19 cellular contexts compared by ENCODE assay signal in genomic region chr5:79225026-79225425, GRCh38. TPM values are rescaled to one million over a fixed set of nuclear protein-coding genes. Genes with fewer than 3 reads are reported as not detected.
A peak's percentile ranks its signal among the peaks of the same experiment; 100 is the strongest.
DNase-seq lines count a peak whose midpoint lies in the region; ATAC-seq lines count a peak whose summit lies in the region.
"Had no signal": no experiment of that assay in that cellular context is flagged by ENCODE, and none has a peak within 500 bp of the region (broad histone marks: within the 10 kb centered on the region; RNA-seq: fewer than 3 reads in every experiment).

No MANE protein-coding gene starts in this region.

- no peaks in the 10 kb centered on the region for H3K27me3 Mint-ChIP-seq in activated T-cell treated with anti-CD3 and anti-CD28 coated beads, Interleukin-2, amount 50 U/mL, for 72 hours (ENCODE audit: low read depth)
- no peaks in the 10 kb centered on the region for H3K27me3 Mint-ChIP-seq in T-helper 17 cell

- H3K4me1 Mint-ChIP-seq in activated T-cell treated with anti-CD3 and anti-CD28 coated beads, Interleukin-2, amount 50 U/mL, for 72 hours (ENCODE audit: low read depth): peaks cover 22% of the 10 kb centered on the region
- peaks cover 7% of the 10 kb centered on the region for H3K4me1 Mint-ChIP-seq in T-helper 17 cell
- peaks cover 27% of the 10 kb centered on the region for H3K4me1 Mint-ChIP-seq in stimulated activated effector memory CD8-positive, alpha-beta T cell treated with anti-CD3 and anti-CD28 coated beads, Interleukin-12 subunit alpha, Interleukin-12 subunit beta, amount 100 ng/mL, for 72 hours

- peak; percentile 23 to 50 for DNase-seq in activated T-cell treated with anti-CD3 and anti-CD28 coated beads, Interleukin-2, amount 50 U/mL, for 72 hours
- DNase-seq in activated T-cell treated with anti-CD3 and anti-CD28 coated beads, Interleukin-2, amount 50 U/mL, for 48 hours: no peak
- DNase-seq in T-helper 17 cell (no peak), fibroblast of peridontal ligament (ENCODE audit: extremely low read depth) (peak; percentile 60), NCI-H1436 treated with DMSO at 0.1 percent for 48 hours (lab: John Stamatoyannopoulos, UW) (no peak), cerebellum (ENCODE audit: low spot score) (no peak), cortex of kidney (lab: John Stamatoyannopoulos, UW) (no peak)
- DNase-seq in stimulated activated effector memory CD8-positive, alpha-beta T cell treated with anti-CD3 and anti-CD28 coated beads, Interleukin-12 subunit alpha, Interleukin-12 subunit beta, amount 100 ng/mL, for 72 hours (ENCODE audit: low spot score in 2 of 2): no peak
- DNase-seq: activated CD8-positive, alpha-beta memory T cell treated with anti-CD3 and anti-CD28 coated beads, Interleukin-2, amount 50 U/mL, for 4 hours; CD8-positive, alpha-beta memory T cell; cerebellar nuclear complex; left ventricle myocardium superior; NCI-H1436; NCI-H2227 treated with DMSO at 0.1 percent for 48 hours; stimulated activated CD4-positive, alpha-beta T cell treated with anti-CD3 and anti-CD28 coated beads, Interleukin-15, amount 100 ng/mL, for 24 hours; stimulated activated naive CD8-positive, alpha-beta T cell treated with anti-CD3 and anti-CD28 coated beads, Interleukin-15, Interleukin-2, amounts not matched to agents 100 U/mL and 50 U/mL, for 24 hours; transverse colon had no signal

- peaks cover 11 to 16% of the 10 kb centered on the region in 2 donors for H3K36me3 Mint-ChIP-seq in activated T-cell treated with anti-CD3 and anti-CD28 coated beads, Interleukin-2, amount 50 U/mL, for 72 hours (ENCODE audit: insufficient read depth in 2 of 2)
- H3K36me3 Mint-ChIP-seq in T-helper 17 cell (ENCODE audit: low read depth): no peaks in the 10 kb centered on the region
- peaks cover 11% of the 10 kb centered on the region for H3K36me3 Mint-ChIP-seq in stimulated activated effector memory CD8-positive, alpha-beta T cell treated with anti-CD3 and anti-CD28 coated beads, Interleukin-12 subunit alpha, Interleukin-12 subunit beta, amount 100 ng/mL, for 72 hours

- H3K9me3 ChIP-seq in T-helper 17 cell (ENCODE audit: control insufficient read depth, low read length, poor library complexity, severe bottlenecking): no peaks in the 10 kb centered on the region
- H3K9me3 ChIP-seq: neutrophil, transverse colon had no signal

- H3K4me3 Mint-ChIP-seq in activated T-cell treated with anti-CD3 and anti-CD28 coated beads, Interleukin-2, amount 50 U/mL, for 72 hours: peak overlapping the region in 1 of 2 donors; percentile 14
- no peak overlapping the region for H3K4me3 Mint-ChIP-seq in T-helper 17 cell
- H3K4me3 Mint-ChIP-seq in stimulated activated effector memory CD8-positive, alpha-beta T cell treated with anti-CD3 and anti-CD28 coated beads, Interleukin-12 subunit alpha, Interleukin-12 subunit beta, amount 100 ng/mL, for 72 hours: no peak overlapping the region
- H3K4me3 Mint-ChIP-seq: CD8-positive, alpha-beta memory T cell had no signal

- H3K27ac Mint-ChIP-seq in activated T-cell treated with anti-CD3 and anti-CD28 coated beads, Interleukin-2, amount 50 U/mL, for 72 hours: peak overlapping the region; percentile 79
- peak overlapping the region; percentile 66 for H3K27ac Mint-ChIP-seq in T-helper 17 cell
- peak overlapping the region; percentile 70 for H3K27ac Mint-ChIP-seq in stimulated activated effector memory CD8-positive, alpha-beta T cell treated with anti-CD3 and anti-CD28 coated beads, Interleukin-12 subunit alpha, Interleukin-12 subunit beta, amount 100 ng/mL, for 72 hours

- H3K9me3 Mint-ChIP-seq in activated T-cell treated with anti-CD3 and anti-CD28 coated beads, Interleukin-2, amount 50 U/mL, for 72 hours: no peaks in the 10 kb centered on the region
- H3K9me3 Mint-ChIP-seq in stimulated activated effector memory CD8-positive, alpha-beta T cell treated with anti-CD3 and anti-CD28 coated beads, Interleukin-12 subunit alpha, Interleukin-12 subunit beta, amount 100 ng/mL, for 72 hours: no peaks in the 10 kb centered on the region
- H3K9me3 Mint-ChIP-seq: CD8-positive, alpha-beta memory T cell had no signal

- ATAC-seq in activated T-cell treated with anti-CD3 and anti-CD28 coated beads, Interleukin-2, amount 50 U/mL, for 72 hours (replicated peaks in 1 of 2): peak; percentile 38 to 63
- no peak for ATAC-seq in T-helper 17 cell
- ATAC-seq in stimulated activated effector memory CD8-positive, alpha-beta T cell treated with anti-CD3 and anti-CD28 coated beads, Interleukin-12 subunit alpha, Interleukin-12 subunit beta, amount 100 ng/mL, for 72 hours: peak; percentile 68
- ATAC-seq: left ventricle myocardium superior; SK-N-SH treated with all-trans-retinoic acid at 6 μM for 48 hours; stimulated activated naive CD8-positive, alpha-beta T cell treated with anti-CD3 and anti-CD28 coated beads, Interleukin-15, Interleukin-2, amounts not matched to agents 100 U/mL and 50 U/mL, for 24 hours had no signal

RNA-seq across cellular contexts. Expression of gene JMY, which starts 10.9 kb away (rescaled TPM):
- 10 to 100 TPM; 39.7 to 56.2 TPM for total RNA-seq in activated T-cell treated with anti-CD3 and anti-CD28 coated beads, Interleukin-2, amount 50 U/mL, for 72 hours
- total RNA-seq in T-helper 17 cell (10 to 100 TPM; 60.5 to 74.3 TPM), cerebellum (27.0 TPM)

Comparison
In these comparisons a context has a peak if more than half of its experiments do, and no peak if none do; other contexts are left out.
1. DNase-seq: peak in activated T-cell treated with anti-CD3 and anti-CD28 coated beads, Interleukin-2, amount 50 U/mL, for 72 hours (2 of 2) and fibroblast of peridontal ligament (single experiment); none in activated T-cell treated with anti-CD3 and anti-CD28 coated beads, Interleukin-2, amount 50 U/mL, for 48 hours (0 of 2), T-helper 17 cell (0 of 3), stimulated activated effector memory CD8-positive, alpha-beta T cell treated with anti-CD3 and anti-CD28 coated beads, Interleukin-12 subunit alpha, Interleukin-12 subunit beta, amount 100 ng/mL, for 72 hours (0 of 2), NCI-H1436 treated with DMSO at 0.1 percent for 48 hours (single experiment), cerebellum (single experiment) and cortex of kidney (single experiment).
2. Peak in every context shown above with its lines, with median percentiles within 50 percentile points of each other: H3K27ac Mint-ChIP-seq.